ENCODE assay signal across 1 cellular context in genomic region chr17:43791589-43791988, GRCh38.
TF ChIP-seq lines count a peak whose summit lies in the region.

No MANE protein-coding gene starts in this region.

TF ChIP-seq in HCT116, 20 proteins besides CTCF, POLR2A, EP300 and RAD21 (continued from another document):
- TF ChIP-seq ZBTB33 (IDR thresholded peaks at IDR 0.05; ENCODE audit: extremely low read depth, insufficient replicate concordance, low read length) (peak; percentile 33), SP1 (IDR thresholded peaks at IDR 0.05; ENCODE audit: low read depth) (peak; percentile 91), SRF (IDR thresholded peaks at IDR 0.05; ENCODE audit: low read depth) (peak; percentile 97), ZNF274 (IDR thresholded peaks at IDR 0.05; ENCODE audit: low read depth, low read length) (no peak), MAX (IDR thresholded peaks at IDR 0.05) (peak; percentile 80)
